In the genomic region with DNA sequence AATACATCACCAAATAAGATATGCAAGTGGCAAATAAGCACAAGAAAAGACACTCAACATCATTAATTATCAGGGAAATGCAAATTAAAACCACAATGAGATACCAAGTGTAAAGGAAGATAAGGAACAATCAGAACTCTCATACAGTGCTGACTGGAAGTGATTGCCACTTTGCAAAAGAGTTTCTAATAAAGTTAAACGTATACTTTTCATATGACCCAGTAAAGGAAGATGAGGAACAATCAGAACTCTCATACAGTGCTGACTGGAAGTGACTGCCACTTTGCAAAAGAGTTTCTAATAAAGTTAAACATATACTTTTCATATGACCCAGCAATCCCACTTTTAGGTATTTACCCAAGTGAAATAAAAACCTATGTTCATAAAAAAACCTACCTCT, we compare ENCODE assay signal across 28 cellular contexts.
"Had no signal": no experiment of that assay in that cellular context is flagged by ENCODE, and none has a peak within 500 bp of the region (broad histone marks: within the 10 kb centered on the region; RNA-seq: fewer than 3 reads in every experiment).

No MANE protein-coding gene starts in this region.

- H3K27ac Mint-ChIP-seq: activated CD4-positive, alpha-beta memory T cell treated with anti-CD3 and anti-CD28 coated beads, Interleukin-2, amount 10 ng/mL, durations not matched to agents 7 days and 5 days; activated CD4-positive, alpha-beta T cell treated with anti-CD3 and anti-CD28 coated beads, Interleukin-2, amount 10 ng/mL, durations not matched to agents 7 days and 5 days; activated T-cell treated with anti-CD3 and anti-CD28 coated beads, Interleukin-2, amount 50 U/mL, for 24 hours; activated T-helper 17 cell treated with anti-CD3 and anti-CD28 coated beads, Interleukin-2, amount 50 U/mL, for 72 hours; effector memory CD8-positive, alpha-beta T cell; nephron; T-helper 1 cell treated with Interleukin-12 subunit alpha and Interleukin-12 subunit beta and Interleukin-4 antibody, amounts not matched to agents 30 μg/mL and 1 μg/mL, for 36 hours had no signal

- H3K9me3 Mint-ChIP-seq: activated CD4-positive, alpha-beta memory T cell treated with anti-CD3 and anti-CD28 coated beads, Interleukin-2, amount 10 ng/mL, durations not matched to agents 7 days and 5 days; activated CD4-positive, alpha-beta T cell treated with anti-CD3 and anti-CD28 coated beads, Interleukin-2, amount 10 ng/mL, durations not matched to agents 7 days and 5 days; activated T-cell treated with anti-CD3 and anti-CD28 coated beads, Interleukin-2, amount 50 U/mL, for 24 hours; activated T-helper 17 cell treated with anti-CD3 and anti-CD28 coated beads, Interleukin-2, amount 50 U/mL, for 72 hours; effector memory CD8-positive, alpha-beta T cell; T-helper 1 cell treated with Interleukin-12 subunit alpha and Interleukin-12 subunit beta and Interleukin-4 antibody, amounts not matched to agents 30 μg/mL and 1 μg/mL, for 36 hours had no signal

- H3K4me3 Mint-ChIP-seq: activated CD4-positive, alpha-beta memory T cell treated with anti-CD3 and anti-CD28 coated beads, Interleukin-2, amount 10 ng/mL, durations not matched to agents 7 days and 5 days; activated CD4-positive, alpha-beta T cell treated with anti-CD3 and anti-CD28 coated beads, Interleukin-2, amount 10 ng/mL, durations not matched to agents 7 days and 5 days; activated T-cell treated with anti-CD3 and anti-CD28 coated beads, Interleukin-2, amount 50 U/mL, for 24 hours; activated T-helper 17 cell treated with anti-CD3 and anti-CD28 coated beads, Interleukin-2, amount 50 U/mL, for 72 hours; effector memory CD8-positive, alpha-beta T cell; nephron; T-helper 1 cell treated with Interleukin-12 subunit alpha and Interleukin-12 subunit beta and Interleukin-4 antibody, amounts not matched to agents 30 μg/mL and 1 μg/mL, for 36 hours had no signal

- DNase-seq: activated CD4-positive, alpha-beta memory T cell treated with anti-CD3 and anti-CD28 coated beads, Interleukin-2, amount 10 ng/mL, durations not matched to agents 7 days and 5 days; activated CD4-positive, alpha-beta T cell treated with anti-CD3 and anti-CD28 coated beads, Interleukin-2, amount 10 ng/mL, durations not matched to agents 7 days and 5 days; activated CD8-positive, alpha-beta memory T cell treated with anti-CD3 and anti-CD28 coated beads, Interleukin-2, amount 50 U/mL, for 48 hours; activated gamma-delta T cell treated with Interleukin-2 at 50 U/mL for 16 hours; activated naive CD4-positive, alpha-beta T cell treated with anti-CD3 and anti-CD28 coated beads, Interleukin-2, amount 50 U/mL, for 16 hours; activated T-cell treated with anti-CD3 and anti-CD28 coated beads, Interleukin-2, amount 50 U/mL, for 24 hours; amniotic stem cell; brain microvascular endothelial cell; caudate nucleus; cortex of kidney; effector memory CD8-positive, alpha-beta T cell; esophagus squamous epithelium; foreskin melanocyte; heart right ventricle; left ventricle myocardium superior; posterior cingulate gyrus; stimulated activated CD4-positive, alpha-beta T cell treated with anti-CD3 and anti-CD28 coated beads, Interleukin-12 subunit alpha, Interleukin-12 subunit beta, amount 100 ng/mL, for 4 hours; stimulated activated CD4-positive, alpha-beta T cell treated with anti-CD3 and anti-CD28 coated beads, Interleukin-4, amount 100 ng/mL, for 1 hour; stimulated activated naive CD8-positive, alpha-beta T cell treated with anti-CD3 and anti-CD28 coated beads, Interleukin-15, Interleukin-2, amounts not matched to agents 100 U/mL and 50 U/mL, for 24 hours; T1000; testis; transverse colon had no signal

- H3K9me3 ChIP-seq: esophagus squamous epithelium, testis, transverse colon had no signal

- ATAC-seq: activated CD4-positive, CD25-positive, alpha-beta regulatory T cell treated with anti-CD3 and anti-CD28 coated beads, Interleukin-2, amount 50 U/mL, for 24 hours; activated T-helper 17 cell treated with anti-CD3 and anti-CD28 coated beads, Interleukin-2, amount 50 U/mL, for 72 hours; effector memory CD8-positive, alpha-beta T cell; left ventricle myocardium superior; sciatic nerve; stimulated activated naive CD8-positive, alpha-beta T cell treated with anti-CD3 and anti-CD28 coated beads, Interleukin-15, Interleukin-2, amounts not matched to agents 100 U/mL and 50 U/mL, for 24 hours had no signal

- H3K4me3 ChIP-seq: esophagus squamous epithelium, heart right ventricle, skin epidermis, testis, transverse colon had no signal

- H3K27me3 ChIP-seq: brain microvascular endothelial cell, esophagus squamous epithelium, heart right ventricle, testis, transverse colon had no signal

- H3K36me3 ChIP-seq: brain microvascular endothelial cell, esophagus squamous epithelium, heart right ventricle, transverse colon had no signal

- H3K27ac ChIP-seq: brain microvascular endothelial cell, esophagus squamous epithelium, heart right ventricle, skin epidermis, testis, transverse colon had no signal

- H3K27me3 Mint-ChIP-seq: activated CD4-positive, alpha-beta memory T cell treated with anti-CD3 and anti-CD28 coated beads, Interleukin-2, amount 10 ng/mL, durations not matched to agents 7 days and 5 days; activated CD4-positive, alpha-beta T cell treated with anti-CD3 and anti-CD28 coated beads, Interleukin-2, amount 10 ng/mL, durations not matched to agents 7 days and 5 days; activated T-cell treated with anti-CD3 and anti-CD28 coated beads, Interleukin-2, amount 50 U/mL, for 24 hours; activated T-helper 17 cell treated with anti-CD3 and anti-CD28 coated beads, Interleukin-2, amount 50 U/mL, for 72 hours; effector memory CD8-positive, alpha-beta T cell had no signal
